In genomic region chr7:128739048-128739962, GRCh38 we compare ENCODE assay signal across 8 cellular contexts. TPM values are rescaled to one million over a fixed set of nuclear protein-coding genes. Genes with fewer than 3 reads are reported as not detected.
DNase-seq lines count a peak whose midpoint lies in the region; ATAC-seq and TF ChIP-seq lines count a peak whose summit lies in the region.

Gene CALU, plus strand, starts transcription at chr7:128739359. Its CDS starts 9,225 bp downstream, at chr7:128748584.

- peak within 1 kb of the TSS; percentile 93 for H3K4me3 ChIP-seq in MG63

- H3K56ac ChIP-seq in H9 (ENCODE audit: insufficient read length, low read depth, low read length): no peak within 1 kb of the TSS

- WGBS in H9 (ENCODE audit: extremely low coverage, insufficient read length, low lambda C conversion rate): no CpG with 5 or more reads among the region's 74 CpGs

- H3K27me3 Mint-ChIP-seq in H9 (ENCODE audit: low read depth) (peaks cover 7% of the 10 kb centered on the region), nephron progenitor cell (ENCODE audit: low read depth, poor library complexity) (peaks cover 11% of the 10 kb centered on the region)
- no peaks in the 10 kb centered on the region for H3K27me3 Mint-ChIP-seq in stimulated activated naive CD8-positive, alpha-beta T cell treated with anti-CD3 and anti-CD28 coated beads, Interleukin-15, amount 100 ng/mL, for 72 hours

- H3K23me2 ChIP-seq in H9 (ENCODE audit: insufficient read length, low read depth, low read length, poor library complexity, severe bottlenecking): peaks cover 8% of the 10 kb centered on the region

- peaks cover 23 to 30% of the 10 kb centered on the region in 2 experiments for H3K4me1 Mint-ChIP-seq in H9
- H3K4me1 Mint-ChIP-seq in nephron progenitor cell: peaks cover 54% of the 10 kb centered on the region
- peaks cover 29% of the 10 kb centered on the region for H3K4me1 Mint-ChIP-seq in stimulated activated naive CD8-positive, alpha-beta T cell treated with anti-CD3 and anti-CD28 coated beads, Interleukin-15, amount 100 ng/mL, for 72 hours

- H3K4ac ChIP-seq in H9 (ENCODE audit: low read depth, low read length): no peak within 1 kb of the TSS

- H3K4me1 ChIP-seq in H9 (ENCODE audit: insufficient read depth, low read length): no peaks in the 10 kb centered on the region; the same call in 1 of the 2 replicates

- peak; percentile 98 for ATAC-seq in stimulated activated naive CD8-positive, alpha-beta T cell treated with anti-CD3 and anti-CD28 coated beads, Interleukin-15, amount 100 ng/mL, for 72 hours

- H3K4me2 ChIP-seq in H9 (ENCODE audit: insufficient read depth, insufficient read length, low read length): peak within 1 kb of the TSS; percentile 59

- TF ChIP-seq CTCF in H9 (conservative IDR thresholded peaks at IDR 0.05) (no peak), nephron progenitor cell (IDR thresholded peaks at IDR 0.05) (no peak)

- no peak within 1 kb of the TSS for H2BK15ac ChIP-seq in H9 (ENCODE audit: low read depth, low read length)

- no peak within 1 kb of the TSS for H2BK20ac ChIP-seq in H9 (ENCODE audit: low read depth, low read length, poor library complexity, severe bottlenecking)

- H3K9me3 ChIP-seq in H9 (ENCODE audit: control insufficient read depth, low read depth, low read length): no peaks in the 10 kb centered on the region
- H3K9me3 ChIP-seq in MG63: no peaks in the 10 kb centered on the region

- H2BK12ac ChIP-seq in H9 (ENCODE audit: insufficient read length, low read depth, low read length): no peak within 1 kb of the TSS

- H4K91ac ChIP-seq in H9 (ENCODE audit: insufficient read length, low read depth, low read length): no peak within 1 kb of the TSS

- H3K27me3 ChIP-seq in H9 (ENCODE audit: insufficient read depth, low read length) (no peaks in the 10 kb centered on the region), MG63 (no peaks in the 10 kb centered on the region)

- no peak within 1 kb of the TSS for H2BK5ac ChIP-seq in H9 (ENCODE audit: insufficient read length, low read length)

- H2AFZ ChIP-seq in H9 (ENCODE audit: low read length): no peak within 1 kb of the TSS

- H2BK120ac ChIP-seq in H9 (ENCODE audit: low read depth, low read length, poor library complexity, severe bottlenecking): no peak within 1 kb of the TSS

- H3K9me3 Mint-ChIP-seq in H9: no peaks in the 10 kb centered on the region
- H3K9me3 Mint-ChIP-seq in nephron progenitor cell: peaks cover under 1% of the 10 kb centered on the region
- H3K9me3 Mint-ChIP-seq in stimulated activated naive CD8-positive, alpha-beta T cell treated with anti-CD3 and anti-CD28 coated beads, Interleukin-15, amount 100 ng/mL, for 72 hours: no peaks in the 10 kb centered on the region

- no peak within 1 kb of the TSS for H3T11ph ChIP-seq in H9 (ENCODE audit: low read length)

- H3K36me3 Mint-ChIP-seq in H9 (ENCODE audit: insufficient read depth in 1 of 3, low read depth in 3 of 3) (no peaks in the 10 kb centered on the region; a peak in 2 of 7 replicates), nephron progenitor cell (ENCODE audit: low read depth) (peaks cover 16% of the 10 kb centered on the region)

- DNase-seq in ELR (ENCODE audit: low read depth) (peak; percentile 96), H9 (peak; percentile 96), MG63 (peak; percentile 96), SHP77 treated with DMSO at 0.1 percent for 48 hours (lab: John Stamatoyannopoulos, UW) (peak; percentile 95), activated gamma-delta T cell (lab: John Stamatoyannopoulos, UW) (peak; percentile 94), fibroblast of the conjunctiva (ENCODE audit: low read depth) (peak; percentile 91), nephron progenitor cell (peak; percentile 94)
- peak; percentile 93 to 95 for DNase-seq in stimulated activated naive CD8-positive, alpha-beta T cell treated with anti-CD3 and anti-CD28 coated beads, Interleukin-15, amount 100 ng/mL, for 72 hours

- H4K5ac ChIP-seq in H9 (ENCODE audit: insufficient read length, low read depth, low read length): no peak within 1 kb of the TSS

- H3K79me1 ChIP-seq in H9 (ENCODE audit: insufficient read depth, low read depth, low read length, poor library complexity, severe bottlenecking): peaks cover 3% of the 10 kb centered on the region

- H3K27ac ChIP-seq in H9 (ENCODE audit: insufficient read length, low read depth, low read length): no peak within 1 kb of the TSS

- peak within 1 kb of the TSS; percentile 74 for H3K9ac ChIP-seq in H9 (ENCODE audit: extremely low read depth, insufficient read length, low read length)

- H3K79me2 ChIP-seq in H9 (ENCODE audit: insufficient read depth, low read length): peaks cover 37% of the 10 kb centered on the region

- no peak within 1 kb of the TSS for H4K8ac ChIP-seq in H9 (replicated peaks; ENCODE audit: insufficient read length, low read depth, low read length)

- H3K23ac ChIP-seq in H9 (ENCODE audit: insufficient read length, low read depth, low read length): no peak within 1 kb of the TSS

- no peak within 1 kb of the TSS for H2AK5ac ChIP-seq in H9 (ENCODE audit: insufficient read length, low read length)

- H3K36me3 ChIP-seq in MG63: peaks cover 7% of the 10 kb centered on the region

- peak within 1 kb of the TSS; percentile 62 for H3K14ac ChIP-seq in H9 (ENCODE audit: insufficient read depth, low read length)

- H3K18ac ChIP-seq in H9 (ENCODE audit: insufficient read length, low read depth, low read length): peak within 1 kb of the TSS; percentile 81

- H3K4me3 Mint-ChIP-seq in H9 (peak within 1 kb of the TSS; percentile 93 to 97), nephron progenitor cell (peak within 1 kb of the TSS; percentile 96)
- H3K4me3 Mint-ChIP-seq in stimulated activated naive CD8-positive, alpha-beta T cell treated with anti-CD3 and anti-CD28 coated beads, Interleukin-15, amount 100 ng/mL, for 72 hours: peak within 1 kb of the TSS; percentile 87 to 91

- H3K27ac Mint-ChIP-seq in H9 (peak within 1 kb of the TSS; percentile 92 to 97 (median 94)), nephron progenitor cell (peak within 1 kb of the TSS; percentile 99)
- peak within 1 kb of the TSS; percentile 96 to 98 for H3K27ac Mint-ChIP-seq in stimulated activated naive CD8-positive, alpha-beta T cell treated with anti-CD3 and anti-CD28 coated beads, Interleukin-15, amount 100 ng/mL, for 72 hours

- H4K20me1 ChIP-seq in H9 (ENCODE audit: control insufficient read depth, insufficient read depth, insufficient read length): no peaks in the 10 kb centered on the region

RNA-seq across cellular contexts. Expression of gene CALU, which starts in this region (rescaled TPM):
- total RNA-seq in H9 (2021): 168 TPM in 2 replicates
- 118 and 161 TPM in 2 replicates for total RNA-seq in MG63 (2014; rRNA removed; shearing (Covaris generic); ENCODE audit: low replicate concordance)
